ENCODE assay signal across 1 cellular context in the genomic region with DNA sequence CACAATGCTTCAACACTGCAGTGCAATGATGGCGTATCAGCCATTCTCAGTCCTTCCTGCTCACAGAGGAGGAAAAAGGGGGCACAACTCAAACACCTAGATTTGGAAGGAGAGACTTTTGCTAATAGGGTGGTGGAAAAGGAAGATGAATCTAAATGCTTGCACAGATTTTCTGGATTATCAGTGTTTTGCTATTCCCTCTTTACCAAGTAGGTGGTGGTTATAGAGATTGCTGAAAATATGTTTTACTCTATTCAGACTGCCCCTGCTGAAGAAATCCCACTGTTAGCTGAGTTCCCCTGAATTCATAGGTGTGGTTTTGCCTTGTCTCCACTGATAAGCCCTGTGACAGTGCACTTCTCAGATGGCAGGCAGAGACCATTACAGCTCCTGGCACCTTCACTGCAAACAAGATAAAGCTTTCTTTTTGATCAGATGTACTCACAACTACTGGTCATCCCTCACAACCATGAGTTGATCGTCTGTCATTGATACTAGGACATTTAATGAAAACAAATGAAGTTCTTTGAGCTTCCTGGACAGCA.
TF ChIP-seq lines count a peak whose summit lies in the region.

No MANE protein-coding gene starts in this region.

TF ChIP-seq in K562, 482 proteins besides CTCF, POLR2A, EP300 and RAD21 (continued from another document and continues in another):
- TF ChIP-seq ZBTB40 (IDR thresholded peaks at IDR 0.05) = no peak
- TF ChIP-seq ZBTB40 (CRISPR knock-in tag; IDR thresholded peaks at IDR 0.05) = no peak
- TF ChIP-seq RCOR1 (IDR thresholded peaks at IDR 0.05; ENCODE audit: borderline replicate concordance in 1 of 2, low read depth in 2 of 2, low read length in 2 of 2) = 0 out of 4 replicates have a peak, but pooled peaks of 1 of the 2 experiments have one; percentile 28
- TF ChIP-seq KLF6 (CRISPR knock-in tag; IDR thresholded peaks at IDR 0.05; ENCODE audit: borderline replicate concordance) = no peak
- TF ChIP-seq ZNF280A (IDR thresholded peaks at IDR 0.05; ENCODE audit: low read depth, partially characterized antibody) = no peak
- peak; percentile 51 for TF ChIP-seq NCOR1 (IDR thresholded peaks at IDR 0.05)
- peak; percentile 18; the same call in 1 of the 2 replicates for TF ChIP-seq C11orf30 (IDR thresholded peaks at IDR 0.05; ENCODE audit: low read depth)
- no peak for TF ChIP-seq PTTG1 (tag; IDR thresholded peaks at IDR 0.05; ENCODE audit: low read depth)
- TF ChIP-seq TCF7 (IDR thresholded peaks at IDR 0.05; ENCODE audit: borderline replicate concordance) = no peak
- TF ChIP-seq, protein P1, sequence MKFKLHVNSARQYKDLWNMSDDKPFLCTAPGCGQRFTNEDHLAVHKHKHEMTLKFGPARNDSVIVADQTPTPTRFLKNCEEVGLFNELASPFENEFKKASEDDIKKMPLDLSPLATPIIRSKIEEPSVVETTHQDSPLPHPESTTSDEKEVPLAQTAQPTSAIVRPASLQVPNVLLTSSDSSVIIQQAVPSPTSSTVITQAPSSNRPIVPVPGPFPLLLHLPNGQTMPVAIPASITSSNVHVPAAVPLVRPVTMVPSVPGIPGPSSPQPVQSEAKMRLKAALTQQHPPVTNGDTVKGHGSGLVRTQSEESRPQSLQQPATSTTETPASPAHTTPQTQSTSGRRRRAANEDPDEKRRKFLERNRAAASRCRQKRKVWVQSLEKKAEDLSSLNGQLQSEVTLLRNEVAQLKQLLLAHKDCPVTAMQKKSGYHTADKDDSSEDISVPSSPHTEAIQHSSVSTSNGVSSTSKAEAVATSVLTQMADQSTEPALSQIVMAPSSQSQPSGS (CRISPR knock-in tag; IDR thresholded peaks at IDR 0.05) = no peak
- TF ChIP-seq CBFA2T3 (IDR thresholded peaks at IDR 0.05) = peak; percentile 80
- no peak for TF ChIP-seq NR2C1 (IDR thresholded peaks at IDR 0.05)
- TF ChIP-seq NR2C1 (tag; IDR thresholded peaks at IDR 0.05) = no peak
- no peak for TF ChIP-seq NR2F6 (CRISPR knock-in tag; IDR thresholded peaks at IDR 0.05)
- peak; percentile 3; the same call in 1 of the 2 replicates for TF ChIP-seq MAFF (IDR thresholded peaks at IDR 0.05; ENCODE audit: low read length)
- no peak for TF ChIP-seq PYGO2 (tag; IDR thresholded peaks at IDR 0.05)
- TF ChIP-seq LCOR (CRISPR knock-in tag; IDR thresholded peaks at IDR 0.05) = no peak
- no peak for TF ChIP-seq TAF7 (tag; IDR thresholded peaks at IDR 0.05)
- TF ChIP-seq PBX2 (CRISPR knock-in tag; IDR thresholded peaks at IDR 0.05; ENCODE audit: low read depth) = no peak
- no peak for TF ChIP-seq PBX2 (tag; conservative IDR thresholded peaks at IDR 0.05; ENCODE audit: low read depth)
- TF ChIP-seq ZFP91 (CRISPR knock-in tag; IDR thresholded peaks at IDR 0.05) = no peak
- TF ChIP-seq ATF1 (CRISPR knock-in tag; IDR thresholded peaks at IDR 0.05) = no peak
- no peak for TF ChIP-seq ATF1 (tag; IDR thresholded peaks at IDR 0.05)
- peak; percentile 44; the same call in 1 of the 2 replicates for TF ChIP-seq STAT5A (IDR thresholded peaks at IDR 0.05; ENCODE audit: borderline replicate concordance, low read length)
- TF ChIP-seq BRD9 (IDR thresholded peaks at IDR 0.05; ENCODE audit: low read depth, partially characterized antibody) = no peak
- no peak for TF ChIP-seq E2F4 (CRISPR knock-in tag; IDR thresholded peaks at IDR 0.05; ENCODE audit: low read depth)
- no peak for TF ChIP-seq MYNN (IDR thresholded peaks at IDR 0.05)
- no peak for TF ChIP-seq MYNN (CRISPR knock-in tag; IDR thresholded peaks at IDR 0.05)
- TF ChIP-seq, protein P2, sequence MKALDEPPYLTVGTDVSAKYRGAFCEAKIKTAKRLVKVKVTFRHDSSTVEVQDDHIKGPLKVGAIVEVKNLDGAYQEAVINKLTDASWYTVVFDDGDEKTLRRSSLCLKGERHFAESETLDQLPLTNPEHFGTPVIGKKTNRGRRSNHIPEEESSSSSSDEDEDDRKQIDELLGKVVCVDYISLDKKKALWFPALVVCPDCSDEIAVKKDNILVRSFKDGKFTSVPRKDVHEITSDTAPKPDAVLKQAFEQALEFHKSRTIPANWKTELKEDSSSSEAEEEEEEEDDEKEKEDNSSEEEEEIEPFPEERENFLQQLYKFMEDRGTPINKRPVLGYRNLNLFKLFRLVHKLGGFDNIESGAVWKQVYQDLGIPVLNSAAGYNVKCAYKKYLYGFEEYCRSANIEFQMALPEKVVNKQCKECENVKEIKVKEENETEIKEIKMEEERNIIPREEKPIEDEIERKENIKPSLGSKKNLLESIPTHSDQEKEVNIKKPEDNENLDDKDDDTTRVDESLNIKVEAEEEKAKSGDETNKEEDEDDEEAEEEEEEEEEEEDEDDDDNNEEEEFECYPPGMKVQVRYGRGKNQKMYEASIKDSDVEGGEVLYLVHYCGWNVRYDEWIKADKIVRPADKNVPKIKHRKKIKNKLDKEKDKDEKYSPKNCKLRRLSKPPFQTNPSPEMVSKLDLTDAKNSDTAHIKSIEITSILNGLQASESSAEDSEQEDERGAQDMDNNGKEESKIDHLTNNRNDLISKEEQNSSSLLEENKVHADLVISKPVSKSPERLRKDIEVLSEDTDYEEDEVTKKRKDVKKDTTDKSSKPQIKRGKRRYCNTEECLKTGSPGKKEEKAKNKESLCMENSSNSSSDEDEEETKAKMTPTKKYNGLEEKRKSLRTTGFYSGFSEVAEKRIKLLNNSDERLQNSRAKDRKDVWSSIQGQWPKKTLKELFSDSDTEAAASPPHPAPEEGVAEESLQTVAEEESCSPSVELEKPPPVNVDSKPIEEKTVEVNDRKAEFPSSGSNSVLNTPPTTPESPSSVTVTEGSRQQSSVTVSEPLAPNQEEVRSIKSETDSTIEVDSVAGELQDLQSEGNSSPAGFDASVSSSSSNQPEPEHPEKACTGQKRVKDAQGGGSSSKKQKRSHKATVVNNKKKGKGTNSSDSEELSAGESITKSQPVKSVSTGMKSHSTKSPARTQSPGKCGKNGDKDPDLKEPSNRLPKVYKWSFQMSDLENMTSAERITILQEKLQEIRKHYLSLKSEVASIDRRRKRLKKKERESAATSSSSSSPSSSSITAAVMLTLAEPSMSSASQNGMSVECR (CRISPR knock-in tag; IDR thresholded peaks at IDR 0.05) = no peak
- TF ChIP-seq MLLT1 (IDR thresholded peaks at IDR 0.05) = no peak
